In genomic region chr6:127266892-127267741, GRCh38 we compare ENCODE assay signal across 1 cellular context.
TF ChIP-seq lines count a peak whose summit lies in the region.

No MANE protein-coding gene starts in this region.

TF ChIP-seq in K562, 482 proteins besides CTCF, POLR2A, EP300 and RAD21 (continued from another document and continues in another):
- TF ChIP-seq TSHZ1 (CRISPR knock-in tag; IDR thresholded peaks at IDR 0.05) (no peak), C11orf30 (IDR thresholded peaks at IDR 0.05; ENCODE audit: low read depth) (no peak), ETV1 (tag; conservative IDR thresholded peaks at IDR 0.05; ENCODE audit: low read depth) (peak; percentile 40; the same call in 1 of the 2 replicates), ARID3B (CRISPR knock-in tag; IDR thresholded peaks at IDR 0.05; ENCODE audit: borderline replicate concordance) (no peak), GTF2E2 (tag; IDR thresholded peaks at IDR 0.05) (peak; percentile 51), NFIC (IDR thresholded peaks at IDR 0.05) (peak; percentile 34), PYGO2 (tag; IDR thresholded peaks at IDR 0.05) (no peak), ZNF398 (CRISPR knock-in tag; IDR thresholded peaks at IDR 0.05) (no peak), ZNF699 (CRISPR knock-in tag; IDR thresholded peaks at IDR 0.05; ENCODE audit: insufficient replicate concordance) (no peak), ZBTB12 (CRISPR knock-in tag; IDR thresholded peaks at IDR 0.05) (no peak), SRSF3 (IDR thresholded peaks at IDR 0.05; ENCODE audit: insufficient read depth, low read length) (no peak), FOSL1 (tag; conservative IDR thresholded peaks at IDR 0.05) (no peak), NUFIP1 (IDR thresholded peaks at IDR 0.05; ENCODE audit: partially characterized antibody) (no peak), STAT6 (CRISPR knock-in tag; IDR thresholded peaks at IDR 0.05) (no peak), ZBTB33 (CRISPR knock-in tag; IDR thresholded peaks at IDR 0.05) (no peak), HEY1 (CRISPR knock-in tag; IDR thresholded peaks at IDR 0.05; ENCODE audit: borderline replicate concordance) (no peak), HOMEZ (CRISPR knock-in tag; IDR thresholded peaks at IDR 0.05) (no peak), TCF7 (IDR thresholded peaks at IDR 0.05; ENCODE audit: borderline replicate concordance) (no peak), ZC3H8 (IDR thresholded peaks at IDR 0.05) (no peak), GTF2B (IDR thresholded peaks at IDR 0.05; ENCODE audit: extremely low read depth, insufficient read length) (no peak), SIN3A (IDR thresholded peaks at IDR 0.05; ENCODE audit: borderline replicate concordance in 2 of 2, control insufficient read depth in 1 of 2, low read depth in 2 of 2, low read length in 2 of 2) (no peak; a peak in 1 of 4 replicates), ZFP30 (CRISPR knock-in tag; IDR thresholded peaks at IDR 0.05; ENCODE audit: borderline replicate concordance) (no peak), SMAD4 (CRISPR knock-in tag; conservative IDR thresholded peaks at IDR 0.05) (no peak; the same call in 1 of the 2 replicates), HDAC8 (tag; IDR thresholded peaks at IDR 0.05) (no peak), ZNF444 (CRISPR knock-in tag; IDR thresholded peaks at IDR 0.05) (no peak), ZNF512 (tag; IDR thresholded peaks at IDR 0.05) (no peak), SLC30A9 (CRISPR knock-in tag; IDR thresholded peaks at IDR 0.05) (no peak), MEF2A (IDR thresholded peaks at IDR 0.05; ENCODE audit: control insufficient read depth, low read depth, low read length) (no peak), DEAF1 (CRISPR knock-in tag; IDR thresholded peaks at IDR 0.05) (no peak), HDAC6 (IDR thresholded peaks at IDR 0.05; ENCODE audit: low read depth, low read length) (no peak), DMBX1 (CRISPR knock-in tag; IDR thresholded peaks at IDR 0.05; ENCODE audit: borderline replicate concordance) (no peak), CBFA2T2 (conservative IDR thresholded peaks at IDR 0.05) (no peak), IFI16 (CRISPR knock-in tag; IDR thresholded peaks at IDR 0.05) (no peak), KAT8 (IDR thresholded peaks at IDR 0.05; ENCODE audit: low read depth) (no peak), KLF10 (CRISPR knock-in tag; IDR thresholded peaks at IDR 0.05) (no peak), STAT5B (CRISPR knock-in tag; IDR thresholded peaks at IDR 0.05) (no peak), ZNF57 (CRISPR knock-in tag; IDR thresholded peaks at IDR 0.05) (no peak), XRCC4 (IDR thresholded peaks at IDR 0.05; ENCODE audit: extremely low read depth, insufficient read depth, insufficient read length) (no peak), TCF15 (CRISPR knock-in tag; IDR thresholded peaks at IDR 0.05) (no peak), CHD2 (IDR thresholded peaks at IDR 0.05; ENCODE audit: low read depth, low read length) (no peak), ESRRB (CRISPR knock-in tag; IDR thresholded peaks at IDR 0.05; ENCODE audit: borderline replicate concordance) (no peak)
